In genomic region chr7:87225696-87226095, GRCh38 we compare ENCODE assay signal across 1 cellular context.
TF ChIP-seq lines count a peak whose summit lies in the region.

No MANE protein-coding gene starts in this region.

TF ChIP-seq in SK-N-SH, 30 proteins besides CTCF, POLR2A, EP300 and RAD21 (continued from another document):
- TF ChIP-seq USF1 (IDR thresholded peaks at IDR 0.05; ENCODE audit: borderline replicate concordance, low read depth), result no peak
- TF ChIP-seq USF2 (IDR thresholded peaks at IDR 0.05; ENCODE audit: borderline replicate concordance, low read depth, low read length), result no peak
- TF ChIP-seq TAF1 (IDR thresholded peaks at IDR 0.05; ENCODE audit: borderline replicate concordance, low read depth, low read length), result no peak
